Comparison of ENCODE assay signal across 18 cellular contexts in genomic region chr2:156327835-156328401, GRCh38. TPM values are rescaled to one million over a fixed set of nuclear protein-coding genes. Genes with fewer than 3 reads are reported as not detected.
DNase-seq lines count a peak whose midpoint lies in the region; ATAC-seq and TF ChIP-seq lines count a peak whose summit lies in the region.
"Had no signal": no experiment of that assay in that cellular context is flagged by ENCODE, and none has a peak within 500 bp of the region (broad histone marks: within the 10 kb centered on the region; RNA-seq: fewer than 3 reads in every experiment).

No MANE protein-coding gene starts in this region.

- DNase-seq in activated T-cell treated with anti-CD3 and anti-CD28 coated beads, Interleukin-2, amount 50 U/mL, for 4 hours: no peak
- no peak for DNase-seq in activated T-cell treated with anti-CD3 and anti-CD28 coated beads, Interleukin-2, amount 50 U/mL, for 24 hours
- DNase-seq in activated T-helper 1 cell treated with anti-CD3 and anti-CD28 coated beads, Interleukin-12 subunit alpha, Interleukin-12 subunit beta, Interleukin-2, Interleukin-4 antibody, amounts not matched to agents 30 ng/mL and 10 ng/mL and 1 ng/mL, durations not matched to agents 14 hours and 24 hours and 36 hours (ENCODE audit: low spot score): no peak
- DNase-seq in stimulated activated naive CD8-positive, alpha-beta T cell treated with anti-CD3 and anti-CD28 coated beads, Interleukin-15, amount 100 ng/mL, for 72 hours: no peak
- DNase-seq in NCI-H1930 (lab: John Stamatoyannopoulos, UW): no peak
- no peak for DNase-seq in vagina (ENCODE audit: extremely low spot score in 2 of 2)
- DNase-seq in activated CD8-positive, alpha-beta memory T cell treated with anti-CD3 and anti-CD28 coated beads, Interleukin-2, amount 10 ng/mL, durations not matched to agents 7 days and 5 days: no peak
- DNase-seq: activated gamma-delta T cell, DMS79 treated with DMSO at 0.1 percent for 48 hours, NCI-H2029, spleen had no signal

- H3K9me3 Mint-ChIP-seq in activated T-cell treated with anti-CD3 and anti-CD28 coated beads, Interleukin-2, amount 50 U/mL, for 4 hours: no peaks in the 10 kb centered on the region
- H3K9me3 Mint-ChIP-seq in activated T-cell treated with anti-CD3 and anti-CD28 coated beads, Interleukin-2, amount 50 U/mL, for 24 hours: no peaks in the 10 kb centered on the region
- no peaks in the 10 kb centered on the region for H3K9me3 Mint-ChIP-seq in activated T-helper 1 cell treated with anti-CD3 and anti-CD28 coated beads, Interleukin-12 subunit alpha, Interleukin-12 subunit beta, Interleukin-2, Interleukin-4 antibody, amounts not matched to agents 30 ng/mL and 10 ng/mL and 1 ng/mL, durations not matched to agents 14 hours and 24 hours and 36 hours
- H3K9me3 Mint-ChIP-seq in stimulated activated naive CD8-positive, alpha-beta T cell treated with anti-CD3 and anti-CD28 coated beads, Interleukin-15, amount 100 ng/mL, for 72 hours: no peaks in the 10 kb centered on the region
- no peaks in the 10 kb centered on the region for H3K9me3 Mint-ChIP-seq in activated CD8-positive, alpha-beta memory T cell treated with anti-CD3 and anti-CD28 coated beads, Interleukin-2, amount 10 ng/mL, durations not matched to agents 7 days and 5 days (ENCODE audit: low read depth)
- H3K9me3 Mint-ChIP-seq: dendritic cell treated with granulocyte-macrophage colony-stimulating factor and Interleukin-4, amounts not matched to agents 40 ng/mL and 50 ng/mL, for 4 days; nephron had no signal

- peaks cover 57% of the 10 kb centered on the region for H3K36me3 Mint-ChIP-seq in activated T-cell treated with anti-CD3 and anti-CD28 coated beads, Interleukin-2, amount 50 U/mL, for 4 hours (ENCODE audit: insufficient read depth)
- peaks cover 93% of the 10 kb centered on the region for H3K36me3 Mint-ChIP-seq in activated T-cell treated with anti-CD3 and anti-CD28 coated beads, Interleukin-2, amount 50 U/mL, for 24 hours (ENCODE audit: low read depth)
- peaks cover 67% of the 10 kb centered on the region for H3K36me3 Mint-ChIP-seq in activated T-helper 1 cell treated with anti-CD3 and anti-CD28 coated beads, Interleukin-12 subunit alpha, Interleukin-12 subunit beta, Interleukin-2, Interleukin-4 antibody, amounts not matched to agents 30 ng/mL and 10 ng/mL and 1 ng/mL, durations not matched to agents 14 hours and 24 hours and 36 hours (ENCODE audit: low read depth)
- H3K36me3 Mint-ChIP-seq in activated CD8-positive, alpha-beta memory T cell treated with anti-CD3 and anti-CD28 coated beads, Interleukin-2, amount 10 ng/mL, durations not matched to agents 7 days and 5 days: peaks cover 9% of the 10 kb centered on the region

- no peak for ATAC-seq in activated T-cell treated with anti-CD3 and anti-CD28 coated beads, Interleukin-2, amount 50 U/mL, for 4 hours
- no peak for ATAC-seq in stimulated activated naive CD8-positive, alpha-beta T cell treated with anti-CD3 and anti-CD28 coated beads, Interleukin-15, amount 100 ng/mL, for 72 hours
- ATAC-seq in activated CD8-positive, alpha-beta memory T cell treated with anti-CD3 and anti-CD28 coated beads, Interleukin-2, amount 10 ng/mL, durations not matched to agents 7 days and 5 days: no peak
- ATAC-seq: gastroesophageal sphincter had no signal

- peaks cover 30% of the 10 kb centered on the region for H3K27me3 Mint-ChIP-seq in activated T-cell treated with anti-CD3 and anti-CD28 coated beads, Interleukin-2, amount 50 U/mL, for 4 hours (ENCODE audit: low read depth)
- H3K27me3 Mint-ChIP-seq in activated T-cell treated with anti-CD3 and anti-CD28 coated beads, Interleukin-2, amount 50 U/mL, for 24 hours: peaks cover 34% of the 10 kb centered on the region
- H3K27me3 Mint-ChIP-seq in activated T-helper 1 cell treated with anti-CD3 and anti-CD28 coated beads, Interleukin-12 subunit alpha, Interleukin-12 subunit beta, Interleukin-2, Interleukin-4 antibody, amounts not matched to agents 30 ng/mL and 10 ng/mL and 1 ng/mL, durations not matched to agents 14 hours and 24 hours and 36 hours (ENCODE audit: insufficient read depth): peaks cover 34% of the 10 kb centered on the region
- H3K27me3 Mint-ChIP-seq in stimulated activated naive CD8-positive, alpha-beta T cell treated with anti-CD3 and anti-CD28 coated beads, Interleukin-15, amount 100 ng/mL, for 72 hours: peaks cover 27% of the 10 kb centered on the region
- H3K27me3 Mint-ChIP-seq in activated CD8-positive, alpha-beta memory T cell treated with anti-CD3 and anti-CD28 coated beads, Interleukin-2, amount 10 ng/mL, durations not matched to agents 7 days and 5 days: peaks cover 45% of the 10 kb centered on the region

- H3K4me3 Mint-ChIP-seq in activated T-cell treated with anti-CD3 and anti-CD28 coated beads, Interleukin-2, amount 50 U/mL, for 4 hours: peak overlapping the region; percentile 56
- H3K4me3 Mint-ChIP-seq in activated T-cell treated with anti-CD3 and anti-CD28 coated beads, Interleukin-2, amount 50 U/mL, for 24 hours: no peak overlapping the region
- H3K4me3 Mint-ChIP-seq in activated T-helper 1 cell treated with anti-CD3 and anti-CD28 coated beads, Interleukin-12 subunit alpha, Interleukin-12 subunit beta, Interleukin-2, Interleukin-4 antibody, amounts not matched to agents 30 ng/mL and 10 ng/mL and 1 ng/mL, durations not matched to agents 14 hours and 24 hours and 36 hours: peak overlapping the region; percentile 24
- peak overlapping the region; percentile 91 to 96 for H3K4me3 Mint-ChIP-seq in stimulated activated naive CD8-positive, alpha-beta T cell treated with anti-CD3 and anti-CD28 coated beads, Interleukin-15, amount 100 ng/mL, for 72 hours
- H3K4me3 Mint-ChIP-seq in activated CD8-positive, alpha-beta memory T cell treated with anti-CD3 and anti-CD28 coated beads, Interleukin-2, amount 10 ng/mL, durations not matched to agents 7 days and 5 days: no peak overlapping the region

- H3K27me3 ChIP-seq in vagina: no peaks in the 10 kb centered on the region

- no peak for TF ChIP-seq POLR2A in vagina (IDR thresholded peaks at IDR 0.05)

- no peak for TF ChIP-seq CTCF in vagina (IDR thresholded peaks at IDR 0.05)

- CTCF ChIA-PET in activated CD8-positive, alpha-beta memory T cell treated with anti-CD3 and anti-CD28 coated beads, Interleukin-2, amount 10 ng/mL, durations not matched to agents 7 days and 5 days (lab: Charles Lee): interaction anchor here (1.5 kb wide), 1 partner anchor 72 kb away, joined by 3 read pairs; no protein-coding TSS in a partner anchor

- peaks cover 38% of the 10 kb centered on the region for H3K4me1 Mint-ChIP-seq in activated T-cell treated with anti-CD3 and anti-CD28 coated beads, Interleukin-2, amount 50 U/mL, for 4 hours (ENCODE audit: low read depth)
- H3K4me1 Mint-ChIP-seq in activated T-cell treated with anti-CD3 and anti-CD28 coated beads, Interleukin-2, amount 50 U/mL, for 24 hours (ENCODE audit: low read depth): peaks cover 47% of the 10 kb centered on the region
- H3K4me1 Mint-ChIP-seq in activated T-helper 1 cell treated with anti-CD3 and anti-CD28 coated beads, Interleukin-12 subunit alpha, Interleukin-12 subunit beta, Interleukin-2, Interleukin-4 antibody, amounts not matched to agents 30 ng/mL and 10 ng/mL and 1 ng/mL, durations not matched to agents 14 hours and 24 hours and 36 hours (ENCODE audit: low read depth): peaks cover 46% of the 10 kb centered on the region
- peaks cover 76% of the 10 kb centered on the region for H3K4me1 Mint-ChIP-seq in stimulated activated naive CD8-positive, alpha-beta T cell treated with anti-CD3 and anti-CD28 coated beads, Interleukin-15, amount 100 ng/mL, for 72 hours
- peaks cover 20% of the 10 kb centered on the region for H3K4me1 Mint-ChIP-seq in activated CD8-positive, alpha-beta memory T cell treated with anti-CD3 and anti-CD28 coated beads, Interleukin-2, amount 10 ng/mL, durations not matched to agents 7 days and 5 days

- H3K27ac ChIP-seq in vagina: no peak overlapping the region
- H3K27ac ChIP-seq: spleen, upper lobe of left lung had no signal

- H3K4me1 ChIP-seq in vagina: peaks cover 12% of the 10 kb centered on the region

- H3K9me3 ChIP-seq in iPS-18c (ENCODE audit: control insufficient read depth, insufficient read depth, low read length) (no peaks in the 10 kb centered on the region), vagina (no peaks in the 10 kb centered on the region)
- H3K9me3 ChIP-seq: gastroesophageal sphincter, spleen, upper lobe of left lung had no signal

- H3K36me3 ChIP-seq in vagina: peaks cover 0 to 15% of the 10 kb centered on the region in 2 donors

- H3K27ac Mint-ChIP-seq in activated T-cell treated with anti-CD3 and anti-CD28 coated beads, Interleukin-2, amount 50 U/mL, for 24 hours: no peak overlapping the region
- no peak overlapping the region for H3K27ac Mint-ChIP-seq in activated T-helper 1 cell treated with anti-CD3 and anti-CD28 coated beads, Interleukin-12 subunit alpha, Interleukin-12 subunit beta, Interleukin-2, Interleukin-4 antibody, amounts not matched to agents 30 ng/mL and 10 ng/mL and 1 ng/mL, durations not matched to agents 14 hours and 24 hours and 36 hours
- no peak overlapping the region for H3K27ac Mint-ChIP-seq in stimulated activated naive CD8-positive, alpha-beta T cell treated with anti-CD3 and anti-CD28 coated beads, Interleukin-15, amount 100 ng/mL, for 72 hours
- H3K27ac Mint-ChIP-seq in activated CD8-positive, alpha-beta memory T cell treated with anti-CD3 and anti-CD28 coated beads, Interleukin-2, amount 10 ng/mL, durations not matched to agents 7 days and 5 days: no peak overlapping the region
- H3K27ac Mint-ChIP-seq: CD4-positive, CD25-positive, alpha-beta regulatory T cell; dendritic cell treated with granulocyte-macrophage colony-stimulating factor and Interleukin-4, amounts not matched to agents 40 ng/mL and 50 ng/mL, for 4 days; nephron had no signal

- intact Hi-C loops in activated T-helper 1 cell treated with anti-CD3 and anti-CD28 coated beads, Interleukin-12 subunit alpha, Interleukin-12 subunit beta, Interleukin-2, Interleukin-4 antibody, amounts not matched to agents 30 ng/mL and 10 ng/mL and 1 ng/mL, durations not matched to agents 14 hours and 24 hours and 36 hours (cut with micrococcal nuclease): no loop called here
- intact Hi-C loops in vagina (cut with DNase I): no loop called here

- H3K4me3 ChIP-seq in iPS-18c (ENCODE audit: insufficient read depth, low read depth, low read length): peak overlapping the region; percentile 17; the same call in 1 of the 2 replicates
- H3K4me3 ChIP-seq in vagina: no peak overlapping the region
- H3K4me3 ChIP-seq: gastroesophageal sphincter, lung, spleen, upper lobe of left lung had no signal

RNA-seq across cellular contexts. Expression of gene NR4A2, which starts 4.6 kb away (rescaled TPM):
- 10 to 100 TPM; 27.8 to 29.7 (median 29.6) TPM for total RNA-seq in activated T-cell treated with anti-CD3 and anti-CD28 coated beads, Interleukin-2, amount 50 U/mL, for 4 hours
- total RNA-seq in activated T-helper 1 cell treated with anti-CD3 and anti-CD28 coated beads, Interleukin-12 subunit alpha, Interleukin-12 subunit beta, Interleukin-2, Interleukin-4 antibody, amounts not matched to agents 30 ng/mL and 10 ng/mL and 1 ng/mL, durations not matched to agents 14 hours and 24 hours and 36 hours: 20.5 and 21.9 TPM in 2 replicates
- 17.2 TPM for total RNA-seq in vagina
- total RNA-seq in activated CD8-positive, alpha-beta memory T cell treated with anti-CD3 and anti-CD28 coated beads, Interleukin-2, amount 10 ng/mL, durations not matched to agents 7 days and 5 days: 10 to 100 TPM in 1 of 2 experiments, 1 to 10 TPM in 1; 3.2 to 14.8 TPM

Comparison
In these comparisons a context has a peak if more than half of its experiments do, and no peak if none do; other contexts are left out.
1. H3K4me3 Mint-ChIP-seq: peak in activated T-cell treated with anti-CD3 and anti-CD28 coated beads, Interleukin-2, amount 50 U/mL, for 4 hours (single experiment), activated T-helper 1 cell treated with anti-CD3 and anti-CD28 coated beads, Interleukin-12 subunit alpha, Interleukin-12 subunit beta, Interleukin-2, Interleukin-4 antibody, amounts not matched to agents 30 ng/mL and 10 ng/mL and 1 ng/mL, durations not matched to agents 14 hours and 24 hours and 36 hours (single experiment) and stimulated activated naive CD8-positive, alpha-beta T cell treated with anti-CD3 and anti-CD28 coated beads, Interleukin-15, amount 100 ng/mL, for 72 hours (2 of 2); none in activated T-cell treated with anti-CD3 and anti-CD28 coated beads, Interleukin-2, amount 50 U/mL, for 24 hours (single experiment) and activated CD8-positive, alpha-beta memory T cell treated with anti-CD3 and anti-CD28 coated beads, Interleukin-2, amount 10 ng/mL, durations not matched to agents 7 days and 5 days (single experiment).